8 cellular contexts compared by ENCODE assay signal in the genomic region with DNA sequence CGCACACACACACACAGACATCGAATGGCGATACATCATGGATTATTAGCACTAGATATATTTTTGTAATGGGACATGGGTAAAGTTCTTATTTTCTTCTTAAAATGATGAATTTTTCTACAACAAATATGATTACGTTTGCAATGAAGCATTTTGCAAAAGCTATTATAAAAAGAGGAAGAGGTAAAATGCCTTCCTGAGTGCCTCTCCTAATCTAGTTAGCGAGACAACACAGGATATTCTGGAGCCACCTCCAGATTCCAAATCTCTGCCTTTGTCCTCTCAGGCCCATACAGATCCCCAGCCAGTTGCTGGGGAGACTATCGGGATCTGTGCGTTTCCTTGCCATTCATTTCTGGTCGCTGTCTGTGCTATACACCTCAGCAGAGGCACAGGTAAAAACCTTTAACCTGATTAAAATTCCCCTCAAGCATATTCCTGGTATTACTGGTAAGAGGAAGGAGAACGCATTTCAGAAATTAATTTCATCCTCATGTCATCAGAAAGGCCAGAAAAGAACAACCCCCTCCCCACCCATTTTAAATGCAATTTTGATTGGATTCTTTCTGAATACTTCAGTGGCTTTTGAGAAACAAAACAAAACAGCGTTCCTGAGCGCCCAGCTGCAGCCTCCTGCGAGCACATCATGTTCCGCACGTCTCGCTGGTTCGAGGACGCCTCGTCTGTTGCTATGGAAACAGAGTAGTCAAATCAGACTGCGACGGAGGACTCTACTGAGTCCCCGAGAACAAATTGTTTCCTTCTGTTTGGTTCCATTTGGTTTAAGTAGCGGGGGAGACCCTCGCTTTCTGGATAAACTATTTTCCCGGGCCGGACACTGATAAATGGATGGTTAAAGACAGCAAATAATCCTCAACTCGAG.
DNase-seq lines count a peak whose midpoint lies in the region; ATAC-seq, FAIRE-seq and TF ChIP-seq lines count a peak whose summit lies in the region.

No MANE protein-coding gene starts in this region.

- H3K9me3 Mint-ChIP-seq in chondrocyte (ENCODE audit: low read depth), result no peaks in the 10 kb centered on the region

- intact Hi-C loops in left lung (cut with DNase I), result no loop called here

- peak overlapping the region; percentile 17 for H3K4me3 ChIP-seq in H7 (ENCODE audit: insufficient read depth, low read depth, low read length)
- no peak overlapping the region for H3K4me3 ChIP-seq in left lung

- H3K27me3 Mint-ChIP-seq in chondrocyte (ENCODE audit: low read depth), result no peaks in the 10 kb centered on the region

- peaks cover 0 to 8% of the 10 kb centered on the region in 2 donors for H3K4me1 ChIP-seq in left lung

- ATAC-seq in left lung (peak; percentile 53), HG03039 (IDR thresholded peaks at IDR 0.05; ENCODE audit: unreplicated experiment) (no peak)

- peak overlapping the region; percentile 59 for H3K27ac Mint-ChIP-seq in chondrocyte (ENCODE audit: unreplicated experiment)

- peak overlapping the region; percentile 63 for H3K4me3 Mint-ChIP-seq in chondrocyte (ENCODE audit: unreplicated experiment)

- H3K9me3 ChIP-seq in left lung, result no peaks in the 10 kb centered on the region

- H3K4me1 Mint-ChIP-seq in chondrocyte (ENCODE audit: low read depth), result peaks cover 19% of the 10 kb centered on the region

- no peak overlapping the region for H3K27ac ChIP-seq in left lung

- DNase-seq in GM12891 (ENCODE audit: insufficient read length, low spot score) (no peak), H7 (peak; percentile 68), NCI-H748 treated with DMSO at 0.1 percent for 48 hours (lab: John Stamatoyannopoulos, UW) (peak; percentile 81), chondrocyte (ENCODE audit: low spot score) (no peak), left lung (peak in 1 of 2 donors; percentile 45), 8988T (no peak)
- peak; percentile 29 for DNase-seq in stimulated activated CD4-positive, alpha-beta T cell treated with anti-CD3 and anti-CD28 coated beads, Interleukin-4, amount 100 ng/mL, for 1 hour

- peaks cover 3% of the 10 kb centered on the region; the same call in 1 of the 2 replicates for H3K27me3 ChIP-seq in H7 (ENCODE audit: control insufficient read depth, insufficient read depth, low read length)
- H3K27me3 ChIP-seq in left lung, result peaks cover 3 to 26% of the 10 kb centered on the region in 2 donors

- no peaks in the 10 kb centered on the region for H3K36me3 ChIP-seq in H7 (replicated peaks; ENCODE audit: control insufficient read depth, insufficient read depth, low read length)
- no peaks in the 10 kb centered on the region for H3K36me3 ChIP-seq in left lung

- H3K36me3 Mint-ChIP-seq in chondrocyte (ENCODE audit: low read depth), result no peaks in the 10 kb centered on the region

- no peak for TF ChIP-seq POLR2A in GM12891 (IDR thresholded peaks at IDR 0.05; ENCODE audit: low read depth, low read length)

- TF ChIP-seq CTCF in chondrocyte (IDR thresholded peaks at IDR 0.05) (no peak), left lung (IDR thresholded peaks at IDR 0.05) (no peak)

- peak; percentile 76 for FAIRE-seq in GM12891 (lab: Jason Lieb, UNC)

TF ChIP-seq in GM12891, 5 proteins besides CTCF, POLR2A, EP300 and RAD21:
- no peak for TF ChIP-seq TAF1 (IDR thresholded peaks at IDR 0.05; ENCODE audit: low read depth, low read length)
- TF ChIP-seq PAX5 (IDR thresholded peaks at IDR 0.05; ENCODE audit: insufficient read depth, low read length, severe bottlenecking), result no peak
- peak; percentile 51 for TF ChIP-seq SPI1 (IDR thresholded peaks at IDR 0.05; ENCODE audit: low read depth, low read length)
- TF ChIP-seq POLR2AphosphoS5 (IDR thresholded peaks at IDR 0.05; ENCODE audit: low read depth, low read length), result no peak
- TF ChIP-seq POU2F2 (IDR thresholded peaks at IDR 0.05; ENCODE audit: low read depth, low read length), result no peak

Comparison
In these comparisons a context has a peak if more than half of its experiments do, and no peak if none do; other contexts are left out.
1. DNase-seq: peak in H7 (single experiment), NCI-H748 treated with DMSO at 0.1 percent for 48 hours (single experiment) and stimulated activated CD4-positive, alpha-beta T cell treated with anti-CD3 and anti-CD28 coated beads, Interleukin-4, amount 100 ng/mL, for 1 hour (single experiment); none in GM12891 (single experiment), chondrocyte (single experiment) and 8988T (single experiment).